Comparison of ENCODE assay signal across 16 cellular contexts in genomic region chr7:51129527-51130472, GRCh38.
"Had no signal": no experiment of that assay in that cellular context is flagged by ENCODE, and none has a peak within 500 bp of the region (broad histone marks: within the 10 kb centered on the region; RNA-seq: fewer than 3 reads in every experiment).

No MANE protein-coding gene starts in this region.

- H3K4me1 Mint-ChIP-seq: naive thymus-derived CD4-positive, alpha-beta T cell had no signal

- FAIRE-seq: urothelium cell line had no signal

- ATAC-seq: naive thymus-derived CD4-positive, alpha-beta T cell had no signal

- DNase-seq: activated CD4-positive, alpha-beta T cell treated with anti-CD3 and anti-CD28 coated beads, Interleukin-2, amount 50 U/mL, for 4 hours; activated CD4-positive, CD25-positive, alpha-beta regulatory T cell treated with anti-CD3 and anti-CD28 coated beads, Interleukin-2, amount 50 U/mL, for 72 hours; activated naive CD4-positive, alpha-beta T cell; aorta; dorsolateral prefrontal cortex; esophagus squamous epithelium; foreskin fibroblast; glutamatergic neuron; naive thymus-derived CD4-positive, alpha-beta T cell; right lobe of liver; spleen; stimulated activated naive CD4-positive, alpha-beta T cell had no signal

- H3K27ac ChIP-seq: breast epithelium, esophagus squamous epithelium, right lobe of liver, spleen, thoracic aorta had no signal

- H3K9me3 ChIP-seq: right lobe of liver, thoracic aorta had no signal

- H3K4me3 Mint-ChIP-seq: naive thymus-derived CD4-positive, alpha-beta T cell had no signal

- H3K4me3 ChIP-seq: breast epithelium, dorsolateral prefrontal cortex, esophagus squamous epithelium, right lobe of liver, spleen, thoracic aorta had no signal

- H3K36me3 ChIP-seq: breast epithelium, right lobe of liver, spleen, thoracic aorta had no signal

- H3K27ac Mint-ChIP-seq: naive thymus-derived CD4-positive, alpha-beta T cell; progenitor cell of endocrine pancreas had no signal

- H3K36me3 Mint-ChIP-seq: naive thymus-derived CD4-positive, alpha-beta T cell had no signal

- H3K4me1 ChIP-seq: breast epithelium, esophagus squamous epithelium, right lobe of liver had no signal

- H3K27me3 ChIP-seq: breast epithelium, dorsolateral prefrontal cortex, esophagus squamous epithelium, right lobe of liver, spleen had no signal
